Comparison of ENCODE assay signal across 1 cellular context in the genomic region with DNA sequence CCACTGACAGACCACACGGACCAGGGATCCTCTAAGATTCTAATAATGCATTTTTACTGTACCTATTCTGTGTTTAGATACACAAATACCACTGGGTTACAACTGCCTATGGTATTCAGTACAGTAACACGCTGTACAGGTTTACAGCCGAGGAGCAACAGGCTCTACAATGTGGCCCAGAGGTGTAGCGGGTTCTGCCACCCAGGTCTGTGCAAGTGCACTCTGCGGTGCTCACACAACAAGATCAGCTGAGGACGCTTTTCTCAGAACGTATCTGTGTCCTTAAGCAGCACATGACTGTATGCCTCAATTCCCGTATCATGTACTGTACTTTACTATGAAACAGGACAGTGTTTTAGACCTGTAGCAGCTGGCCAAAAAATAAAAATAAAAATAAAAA.
TF ChIP-seq lines count a peak whose summit lies in the region.

No MANE protein-coding gene starts in this region.

TF ChIP-seq in neural cell, 6 proteins besides CTCF, POLR2A, EP300 and RAD21:
- no peak for TF ChIP-seq EZH2 (IDR thresholded peaks at IDR 0.05; ENCODE audit: borderline replicate concordance, insufficient read depth, low read length, poor library complexity, severe bottlenecking)
- no peak for TF ChIP-seq SMC3 (conservative IDR thresholded peaks at IDR 0.05; ENCODE audit: poor library complexity)
- no peak for TF ChIP-seq MXI1 (conservative IDR thresholded peaks at IDR 0.05; ENCODE audit: poor library complexity, severe bottlenecking)
- no peak for TF ChIP-seq POLR2AphosphoS5 (IDR thresholded peaks at IDR 0.05)
